17 cellular contexts compared by ENCODE assay signal in genomic region chr1:6143392-6143791, GRCh38. TPM values are rescaled to one million over a fixed set of nuclear protein-coding genes. Genes with fewer than 3 reads are reported as not detected.
"Had no signal": no experiment of that assay in that cellular context is flagged by ENCODE, and none has a peak within 500 bp of the region (broad histone marks: within the 10 kb centered on the region; RNA-seq: fewer than 3 reads in every experiment).

No MANE protein-coding gene starts in this region.

- H3K4me2 ChIP-seq: hepatocyte had no signal

- H2AFZ ChIP-seq: hepatocyte had no signal

- H3K36me3 ChIP-seq: lower lobe of right lung, tibial artery had no signal

- H3K9me3 ChIP-seq: lower lobe of right lung, tibial artery had no signal

- DNase-seq: activated CD4-positive, alpha-beta memory T cell treated with anti-CD3 and anti-CD28 coated beads, Interleukin-2, amount 10 ng/mL, durations not matched to agents 7 days and 5 days; activated CD4-positive, alpha-beta T cell treated with anti-CD3 and anti-CD28 coated beads for 4 hours; activated CD8-positive, alpha-beta memory T cell treated with anti-CD3 and anti-CD28 coated beads, Interleukin-2, amount 10 ng/mL, durations not matched to agents 7 days and 5 days; activated naive CD4-positive, alpha-beta T cell; activated naive CD8-positive, alpha-beta T cell treated with anti-CD3 and anti-CD28 coated beads for 36 hours; amniotic stem cell; caudate nucleus; cortex of kidney; effector CD4-positive, alpha-beta T cell; lower lobe of right lung; retina; stimulated activated CD4-positive, alpha-beta T cell treated with anti-CD3 and anti-CD28 coated beads, Interleukin-2, amount 100 ng/mL, for 24 hours; stimulated activated naive CD4-positive, alpha-beta T cell treated with Interleukin-2 at 50 U/mL for 16 hours; SW 1271; tibial artery had no signal

- H3K4me3 ChIP-seq: hepatocyte, lower lobe of right lung, tibial artery had no signal

- H3K79me2 ChIP-seq: hepatocyte had no signal

- H3K27ac ChIP-seq: hepatocyte, lower lobe of right lung, tibial artery had no signal

RNA-seq across cellular contexts. Expression of gene CHD5, which starts 36.7 kb away (rescaled TPM):
- total RNA-seq: skeletal muscle tissue had no signal
- polyA plus RNA-seq: hepatocyte had no signal
